In genomic region chr3:94061297-94061696, GRCh38 we compare ENCODE assay signal across 37 cellular contexts. TPM values are rescaled to one million over a fixed set of nuclear protein-coding genes. Genes with fewer than 3 reads are reported as not detected.
"Had no signal": no experiment of that assay in that cellular context is flagged by ENCODE, and none has a peak within 500 bp of the region (broad histone marks: within the 10 kb centered on the region; RNA-seq: fewer than 3 reads in every experiment).

No MANE protein-coding gene starts in this region.

- H3K27me3 ChIP-seq: adrenal gland, body of pancreas, esophagus muscularis mucosa, foreskin keratinocyte, heart left ventricle, right lobe of liver, upper lobe of left lung, vagina had no signal

- ATAC-seq: activated CD4-positive, CD25-positive, alpha-beta regulatory T cell treated with anti-CD3 and anti-CD28 coated beads, Interleukin-2, amount 50 U/mL, for 24 hours; activated T-cell treated with anti-CD3 and anti-CD28 coated beads, Interleukin-2, amount 50 U/mL, for 72 hours; body of pancreas; foreskin keratinocyte; heart left ventricle; left colon; natural killer cell; right lobe of liver; stimulated activated memory B cell treated with anti-CD40 and anti-IgM and Interleukin-4, amounts not matched to agents 10 μg/mL and 1 μg/mL and 100 μg/mL, for 72 hours; stimulated activated naive CD8-positive, alpha-beta T cell treated with anti-CD3 and anti-CD28 coated beads, Interleukin-15, amount 100 ng/mL, for 72 hours had no signal

- H3K36me3 ChIP-seq: adrenal gland, right lobe of liver, vagina had no signal

- FAIRE-seq: colon, TTC549 had no signal

- DNase-seq: activated CD4-positive, alpha-beta T cell treated with anti-CD3 and anti-CD28 coated beads, Interleukin-2, amount 10 ng/mL, durations not matched to agents 24 days and 14 days; activated effector memory CD4-positive, alpha-beta T cell treated with anti-CD3 and anti-CD28 coated beads, Interleukin-2, amount 50 U/mL, for 16 hours; activated naive CD4-positive, alpha-beta T cell treated with anti-CD3 and anti-CD28 coated beads for 36 hours; activated naive CD8-positive, alpha-beta T cell treated with anti-CD3 and anti-CD28 coated beads for 36 hours; activated T-cell treated with anti-CD3 and anti-CD28 coated beads for 4 hours; activated T-cell treated with anti-CD3 and anti-CD28 coated beads, Interleukin-2, amount 50 U/mL, for 72 hours; adrenal gland; aorta; body of pancreas; dermis blood vessel endothelial cell; effector CD4-positive, alpha-beta T cell; foreskin keratinocyte; hypothalamus; immature natural killer cell; kidney; left colon; mammary epithelial cell; natural killer cell; right lobe of liver; stimulated activated CD4-positive, alpha-beta T cell treated with anti-CD3 and anti-CD28 coated beads, Interleukin-12 subunit alpha, Interleukin-12 subunit beta, amount 100 ng/mL, for 4 hours; stimulated activated CD4-positive, alpha-beta T cell treated with anti-CD3 and anti-CD28 coated beads, Interleukin-4, amount 100 ng/mL, for 24 hours; stimulated activated CD8-positive, alpha-beta memory T cell treated with anti-CD3 and anti-CD28 coated beads, Interleukin-4, amount 100 ng/mL, for 48 hours; stimulated activated naive CD8-positive, alpha-beta T cell treated with anti-CD3 and anti-CD28 coated beads, Interleukin-15, amount 100 ng/mL, for 72 hours; substantia nigra; T-helper 9 cell; upper lobe of left lung had no signal

- H3K4me3 ChIP-seq: body of pancreas had no signal

- H3K9me3 ChIP-seq: adrenal gland, body of pancreas, esophagus muscularis mucosa, heart left ventricle, right lobe of liver, upper lobe of left lung, vagina had no signal

RNA-seq across cellular contexts. Expression of gene STX19, which starts 32.9 kb away (rescaled TPM):
- total RNA-seq: activated CD4-positive, alpha-beta T cell treated with anti-CD3 and anti-CD28 coated beads, Interleukin-2, amount 10 ng/mL, durations not matched to agents 24 days and 14 days; activated naive CD4-positive, alpha-beta T cell treated with anti-CD3 and anti-CD28 coated beads for 36 hours; activated naive CD8-positive, alpha-beta T cell treated with anti-CD3 and anti-CD28 coated beads for 36 hours; activated T-cell treated with anti-CD3 and anti-CD28 coated beads, Interleukin-2, amount 50 U/mL, for 72 hours; adrenal gland; dermis blood vessel endothelial cell; esophagus muscularis mucosa; kidney; liver; mammary epithelial cell; natural killer cell; progenitor cell of endocrine pancreas; renal cortical epithelial cell; right lobe of liver; skeletal muscle tissue had no signal
- polyA plus RNA-seq: heart left ventricle had no signal
